In genomic region chr16:70526403-70526802, GRCh38 we compare ENCODE assay signal across 11 cellular contexts. TPM values are rescaled to one million over a fixed set of nuclear protein-coding genes. Genes with fewer than 3 reads are reported as not detected.
DNase-seq lines count a peak whose midpoint lies in the region; ATAC-seq and TF ChIP-seq lines count a peak whose summit lies in the region.
"Had no signal": no experiment of that assay in that cellular context is flagged by ENCODE, and none has a peak within 500 bp of the region (broad histone marks: within the 10 kb centered on the region; RNA-seq: fewer than 3 reads in every experiment).

No MANE protein-coding gene starts in this region.

- H2AFZ ChIP-seq in OCI-LY1 (ENCODE audit: low read length), result no peak overlapping the region

- TF ChIP-seq CTCF in OCI-LY1 (IDR thresholded peaks at IDR 0.05; ENCODE audit: low read length) (no peak), endodermal cell (conservative IDR thresholded peaks at IDR 0.05) (no peak), psoas muscle (IDR thresholded peaks at IDR 0.05) (no peak)

- DNase-seq in activated CD4-positive, alpha-beta T cell treated with anti-CD3 and anti-CD28 coated beads for 36 hours, result no peak
- no peak for DNase-seq in activated CD4-positive, alpha-beta T cell treated with anti-CD3 and anti-CD28 coated beads, Interleukin-2, amount 50 U/mL, for 48 hours
- DNase-seq in endodermal cell, result no peak
- DNase-seq in psoas muscle, result no peak
- DNase-seq in NCI-H510A (lab: John Stamatoyannopoulos, UW), result no peak
- DNase-seq in NCI-H2171 (lab: John Stamatoyannopoulos, UW), result no peak
- DNase-seq: left colon, RPMI8226 had no signal

- no peak for ATAC-seq in activated CD4-positive, alpha-beta T cell treated with anti-CD3 and anti-CD28 coated beads for 36 hours
- ATAC-seq in psoas muscle (no peak), GM19395 (IDR thresholded peaks at IDR 0.05; ENCODE audit: unreplicated experiment) (no peak)
- ATAC-seq: left colon had no signal

- POLR2A ChIA-PET in activated CD4-positive, alpha-beta T cell treated with anti-CD3 and anti-CD28 coated beads for 36 hours (lab: Charles Lee), result interaction anchor here (2.8 kb wide), 1 partner anchor 146 kb away, joined by 12 read pairs; no protein-coding TSS in a partner anchor

- H3K36me3 Mint-ChIP-seq in activated CD4-positive, alpha-beta T cell treated with anti-CD3 and anti-CD28 coated beads for 36 hours (ENCODE audit: low read depth), result peaks cover 62% of the 10 kb centered on the region
- H3K36me3 Mint-ChIP-seq in endodermal cell (ENCODE audit: low read depth), result peaks cover 48% of the 10 kb centered on the region

- H3K4me1 ChIP-seq in OCI-LY1 (ENCODE audit: insufficient read depth, low read length, severe bottlenecking) (peaks cover 52% of the 10 kb centered on the region), endodermal cell (ENCODE audit: control insufficient read depth, insufficient read depth, low read length) (no peaks in the 10 kb centered on the region), psoas muscle (peaks cover 53% of the 10 kb centered on the region)

- no peaks in the 10 kb centered on the region for H3K9me3 ChIP-seq in OCI-LY1 (ENCODE audit: low read length)
- no peaks in the 10 kb centered on the region for H3K9me3 ChIP-seq in endodermal cell (ENCODE audit: control insufficient read depth, low read length)
- no peaks in the 10 kb centered on the region for H3K9me3 ChIP-seq in psoas muscle

- peak overlapping the region; percentile 91 for H3K4me3 ChIP-seq in OCI-LY1 (ENCODE audit: low read depth, low read length, poor library complexity, severe bottlenecking)
- H3K4me3 ChIP-seq in endodermal cell (ENCODE audit: low read length), result peak overlapping the region; percentile 100
- peak overlapping the region; percentile 9 for H3K4me3 ChIP-seq in psoas muscle
- H3K4me3 ChIP-seq: skin epidermis had no signal

- H3K9me2 ChIP-seq in OCI-LY1 (ENCODE audit: low read depth, low read length), result no peaks in the 10 kb centered on the region

- H3K4me3 Mint-ChIP-seq in activated CD4-positive, alpha-beta T cell treated with anti-CD3 and anti-CD28 coated beads for 36 hours, result peak overlapping the region; percentile 96
- H3K4me3 Mint-ChIP-seq in endodermal cell, result peak overlapping the region; percentile 92

- H3K36me3 ChIP-seq in OCI-LY1 (ENCODE audit: insufficient read depth, low read length), result peaks cover 70% of the 10 kb centered on the region
- H3K36me3 ChIP-seq in endodermal cell (ENCODE audit: control insufficient read depth, insufficient read depth, low read length), result peaks cover 57% of the 10 kb centered on the region
- peaks cover 4 to 56% of the 10 kb centered on the region in 2 donors for H3K36me3 ChIP-seq in psoas muscle (ENCODE audit: insufficient read depth in 1 of 2, low read depth in 1 of 2)

- peak overlapping the region; percentile 80 for H3K27ac Mint-ChIP-seq in activated CD4-positive, alpha-beta T cell treated with anti-CD3 and anti-CD28 coated beads for 36 hours
- H3K27ac Mint-ChIP-seq in endodermal cell, result peak overlapping the region; percentile 81

- H3K27ac ChIP-seq in OCI-LY1 (ENCODE audit: low read depth, low read length, poor library complexity, severe bottlenecking), result no peak overlapping the region
- no peak overlapping the region for H3K27ac ChIP-seq in endodermal cell (ENCODE audit: low read depth, low read length)
- H3K27ac ChIP-seq in psoas muscle, result no peak overlapping the region

- CTCF ChIA-PET in activated CD4-positive, alpha-beta T cell treated with anti-CD3 and anti-CD28 coated beads for 36 hours (lab: Charles Lee), result interaction anchor here (0.8 to 1.7 kb wide), 2 partner anchors 12 to 14 kb away, joined by 3 to 6 read pairs; no protein-coding TSS in a partner anchor

- no peaks in the 10 kb centered on the region for H3K9me3 Mint-ChIP-seq in activated CD4-positive, alpha-beta T cell treated with anti-CD3 and anti-CD28 coated beads for 36 hours (ENCODE audit: low read depth)
- no peaks in the 10 kb centered on the region for H3K9me3 Mint-ChIP-seq in endodermal cell

- H3K9ac ChIP-seq in OCI-LY1 (ENCODE audit: low read length), result peak overlapping the region; percentile 39; the same call in 1 of the 2 replicates
- no peak overlapping the region for H3K9ac ChIP-seq in endodermal cell (ENCODE audit: extremely low read depth, low read length, poor library complexity, severe bottlenecking)

- intact Hi-C loops in activated CD4-positive, alpha-beta T cell treated with anti-CD3 and anti-CD28 coated beads for 36 hours (cut with DNase I, micrococcal nuclease), result loop anchor here (5.0 to 10.0 kb wide), 4 partner anchors 46 to 1102 kb away; partner anchors contain the start of genes CMTR2 (in 1 of the 2), CYB5B (in 1 of the 2) and EXOSC6 (in 1 of the 2)
- intact Hi-C loops in psoas muscle (cut with DNase I), result loop anchor here in 1 of 2 donors (5.0 kb wide), 2 partner anchors 126 to 246 kb away; no protein-coding TSS in a partner anchor

- no peaks in the 10 kb centered on the region for H3F3A ChIP-seq in OCI-LY1 (ENCODE audit: insufficient read depth, low read length)

- 79 to 89% methylated on average over 6 of the region's 6 CpGs for WGBS in endodermal cell (ENCODE audit: insufficient coverage in 1 of 2, insufficient read length in 1 of 2), 2 experiments
- 62 to 68% (median 66%) methylated on average over 6 of the region's 6 CpGs for WGBS in psoas muscle, 3 donors

- H3K79me2 ChIP-seq in OCI-LY1 (ENCODE audit: insufficient read depth, low read length), result peaks cover 73% of the 10 kb centered on the region

- H3K4me1 Mint-ChIP-seq in activated CD4-positive, alpha-beta T cell treated with anti-CD3 and anti-CD28 coated beads for 36 hours, result peaks cover 49% of the 10 kb centered on the region
- H3K4me1 Mint-ChIP-seq in endodermal cell, result peaks cover 27% of the 10 kb centered on the region

- no peaks in the 10 kb centered on the region for H3K27me3 ChIP-seq in OCI-LY1 (ENCODE audit: insufficient read depth, low read length)
- H3K27me3 ChIP-seq in endodermal cell (ENCODE audit: control insufficient read depth, insufficient read depth, low read length, poor library complexity, severe bottlenecking), result no peaks in the 10 kb centered on the region
- H3K27me3 ChIP-seq in psoas muscle (ENCODE audit: insufficient read depth in 3 of 3, low read length in 2 of 3), result no peaks in the 10 kb centered on the region

- peaks cover 12% of the 10 kb centered on the region for H4K20me1 ChIP-seq in OCI-LY1 (ENCODE audit: insufficient read depth, low read length)

- H3K27me3 Mint-ChIP-seq in activated CD4-positive, alpha-beta T cell treated with anti-CD3 and anti-CD28 coated beads for 36 hours, result no peaks in the 10 kb centered on the region
- H3K27me3 Mint-ChIP-seq in endodermal cell (ENCODE audit: insufficient read depth), result no peaks in the 10 kb centered on the region

- peak overlapping the region; percentile 75 for H3K4me2 ChIP-seq in OCI-LY1 (ENCODE audit: low read length)

RNA-seq across cellular contexts. Expression of gene SF3B3, which starts 2.8 kb away (rescaled TPM):
- 100 to 1,000 TPM; 533 to 545 TPM for total RNA-seq in activated CD4-positive, alpha-beta T cell treated with anti-CD3 and anti-CD28 coated beads for 36 hours
- total RNA-seq in endodermal cell (100 to 1,000 TPM; 479 to 484 TPM), psoas muscle (100 to 1,000 TPM; 145 to 178 (median 157) TPM)
- 277 TPM for polyA plus RNA-seq in endodermal cell (2013, experiment 1 of 2)
- polyA plus RNA-seq in endodermal cell (2013, experiment 2 of 2), result 225 TPM
- polyA plus RNA-seq in psoas muscle, result 100 to 1,000 TPM in 1 of 3 donors, 10 to 100 TPM in 2; 50.0 to 117 (median 59.9) TPM

RNA-seq across cellular contexts. Expression of gene COG4, which starts 3.0 kb away (rescaled TPM):
- total RNA-seq in activated CD4-positive, alpha-beta T cell treated with anti-CD3 and anti-CD28 coated beads for 36 hours, result 10 to 100 TPM; 33.5 to 37.6 TPM
- total RNA-seq in endodermal cell, result 10 to 100 TPM; 62.7 to 71.4 TPM
- polyA plus RNA-seq in endodermal cell (2013, experiment 1 of 2), result 45.1 TPM
- polyA plus RNA-seq in endodermal cell (2013, experiment 2 of 2), result 43.5 TPM
- total RNA-seq in psoas muscle, result 10 to 100 TPM; 41.7 to 77.8 (median 64.9) TPM
- 10 to 100 TPM; 29.1 to 80.3 (median 41.4) TPM for polyA plus RNA-seq in psoas muscle

Comparison
In these comparisons a context has a peak if more than half of its experiments do, and no peak if none do; other contexts are left out.
1. H3K4me3 ChIP-seq: peak in every context shown above with its lines; median percentile 100 in endodermal cell; 91 in OCI-LY1; 9 in psoas muscle.